22 cellular contexts compared by ENCODE assay signal in the genomic region with DNA sequence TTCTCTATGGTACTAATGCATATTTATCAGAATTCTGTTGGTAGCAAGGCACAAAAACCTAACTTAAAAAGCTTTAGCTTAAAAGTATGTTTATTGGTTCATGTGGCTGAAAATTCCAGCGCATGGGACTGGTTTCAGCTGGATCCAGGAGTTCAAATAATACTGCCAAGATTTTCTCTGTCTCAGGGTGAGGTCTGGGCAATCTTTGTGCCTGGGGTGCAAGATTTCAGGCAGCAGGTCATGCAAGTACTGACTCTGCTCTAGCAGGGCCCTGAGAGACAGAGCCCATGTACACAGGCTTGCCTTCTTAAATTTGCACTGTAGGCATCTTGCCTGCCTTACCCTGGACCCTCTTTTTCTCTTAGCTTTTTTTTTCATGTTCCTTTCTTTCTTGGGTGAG.
"Had no signal": no experiment of that assay in that cellular context is flagged by ENCODE, and none has a peak within 500 bp of the region (broad histone marks: within the 10 kb centered on the region; RNA-seq: fewer than 3 reads in every experiment).

No MANE protein-coding gene starts in this region.

- H3K36me3 ChIP-seq: esophagus squamous epithelium, left lung, pancreas, thyroid gland, upper lobe of left lung had no signal

- H3K4me3 Mint-ChIP-seq: effector memory CD8-positive, alpha-beta T cell; naive thymus-derived CD4-positive, alpha-beta T cell; nephron progenitor cell; stimulated activated naive B cell treated with anti-CD40 and anti-IgM and Interleukin-4, amounts not matched to agents 10 μg/mL and 1 μg/mL and 100 μg/mL, for 72 hours; stimulated activated naive CD8-positive, alpha-beta T cell treated with anti-CD3 and anti-CD28 coated beads, Interleukin-15, amount 100 ng/mL, for 72 hours had no signal

- ATAC-seq: effector memory CD8-positive, alpha-beta T cell; left lung; naive thymus-derived CD4-positive, alpha-beta T cell; stimulated activated naive B cell treated with anti-CD40 and anti-IgM and Interleukin-4, amounts not matched to agents 10 μg/mL and 1 μg/mL and 100 μg/mL, for 72 hours; stimulated activated naive CD8-positive, alpha-beta T cell treated with anti-CD3 and anti-CD28 coated beads, Interleukin-15, amount 100 ng/mL, for 72 hours had no signal

- H3K27ac ChIP-seq: esophagus squamous epithelium, left lung, pancreas, thyroid gland, upper lobe of left lung had no signal

- H3K9me3 ChIP-seq: esophagus squamous epithelium, pancreas, thyroid gland, upper lobe of left lung had no signal

- H3K27me3 ChIP-seq: esophagus squamous epithelium, left lung, pancreas, thyroid gland, upper lobe of left lung had no signal

- H3K4me3 ChIP-seq: esophagus squamous epithelium, left lung, pancreas, skin epidermis, thyroid gland, upper lobe of left lung had no signal

- DNase-seq: caudate nucleus; cerebellar nuclear complex; cortex of kidney; effector memory CD8-positive, alpha-beta T cell; erythroblast; esophagus squamous epithelium; head of caudate nucleus; left cardiac atrium; left lung; mesenchymal stem cell; midbrain; naive thymus-derived CD4-positive, alpha-beta T cell; nephron progenitor cell; nucleus accumbens; pancreas; stimulated activated CD4-positive, alpha-beta T cell treated with anti-CD3 and anti-CD28 coated beads, Interleukin-15, amount 100 ng/mL, for 24 hours; stimulated activated CD4-positive, alpha-beta T cell treated with anti-CD3 and anti-CD28 coated beads, Interleukin-2, amount 100 ng/mL, for 48 hours; stimulated activated naive B cell treated with anti-CD40 and anti-IgM and Interleukin-4, amounts not matched to agents 10 μg/mL and 1 μg/mL and 100 μg/mL, for 72 hours; stimulated activated naive CD8-positive, alpha-beta T cell treated with anti-CD3 and anti-CD28 coated beads, Interleukin-15, amount 100 ng/mL, for 72 hours; thyroid gland; upper lobe of left lung had no signal

- H3K27me3 Mint-ChIP-seq: stimulated activated naive B cell treated with anti-CD40 and anti-IgM and Interleukin-4, amounts not matched to agents 10 μg/mL and 1 μg/mL and 100 μg/mL, for 72 hours had no signal

- H3K27ac Mint-ChIP-seq: effector memory CD8-positive, alpha-beta T cell; naive thymus-derived CD4-positive, alpha-beta T cell; nephron progenitor cell; stimulated activated naive B cell treated with anti-CD40 and anti-IgM and Interleukin-4, amounts not matched to agents 10 μg/mL and 1 μg/mL and 100 μg/mL, for 72 hours; stimulated activated naive CD8-positive, alpha-beta T cell treated with anti-CD3 and anti-CD28 coated beads, Interleukin-15, amount 100 ng/mL, for 72 hours had no signal

- H3K4me1 ChIP-seq: esophagus squamous epithelium, left lung, pancreas, thyroid gland, upper lobe of left lung had no signal

- H3K36me3 Mint-ChIP-seq: naive thymus-derived CD4-positive, alpha-beta T cell; stimulated activated naive B cell treated with anti-CD40 and anti-IgM and Interleukin-4, amounts not matched to agents 10 μg/mL and 1 μg/mL and 100 μg/mL, for 72 hours had no signal

- H3K4me1 Mint-ChIP-seq: naive thymus-derived CD4-positive, alpha-beta T cell; stimulated activated naive B cell treated with anti-CD40 and anti-IgM and Interleukin-4, amounts not matched to agents 10 μg/mL and 1 μg/mL and 100 μg/mL, for 72 hours; stimulated activated naive CD8-positive, alpha-beta T cell treated with anti-CD3 and anti-CD28 coated beads, Interleukin-15, amount 100 ng/mL, for 72 hours had no signal
